Comparison of ENCODE assay signal across 22 cellular contexts in genomic region chr5:91291628-91292569, GRCh38.
DNase-seq lines count a peak whose midpoint lies in the region; ATAC-seq and TF ChIP-seq lines count a peak whose summit lies in the region.
"Had no signal": no experiment of that assay in that cellular context is flagged by ENCODE, and none has a peak within 500 bp of the region (broad histone marks: within the 10 kb centered on the region; RNA-seq: fewer than 3 reads in every experiment).

No MANE protein-coding gene starts in this region.

- no peak overlapping the region for H2AFZ ChIP-seq in H9 (ENCODE audit: low read length)
- H2AFZ ChIP-seq in osteoblast (ENCODE audit: low read length): peak overlapping the region; percentile 30

- ATAC-seq in GM18498 (IDR thresholded peaks at IDR 0.05; ENCODE audit: unreplicated experiment) (peak; percentile 35), Panc1 (no peak), Right ventricle myocardium inferior (no peak), HG02981 (IDR thresholded peaks at IDR 0.05; ENCODE audit: unreplicated experiment) (no peak)
- ATAC-seq: left colon; naive thymus-derived CD4-positive, alpha-beta T cell had no signal

- H3K27me3 Mint-ChIP-seq in H9 (ENCODE audit: low read depth): no peaks in the 10 kb centered on the region
- H3K27me3 Mint-ChIP-seq: activated CD4-positive, alpha-beta T cell treated with anti-CD3 and anti-CD28 coated beads, Interleukin-2, amount 10 ng/mL, durations not matched to agents 7 days and 5 days; CD4-positive, alpha-beta T cell; naive thymus-derived CD4-positive, alpha-beta T cell had no signal

- H4K20me1 ChIP-seq in H9 (ENCODE audit: control insufficient read depth, insufficient read depth, insufficient read length) (no peaks in the 10 kb centered on the region), osteoblast (ENCODE audit: insufficient read depth, low read length) (no peaks in the 10 kb centered on the region)

- CTCF ChIA-PET in Panc1 (lab: Charles Lee): no interaction called here

- no peak overlapping the region for H2BK5ac ChIP-seq in H9 (ENCODE audit: insufficient read length, low read length)

- POLR2A ChIA-PET in Panc1 (lab: Charles Lee): interaction anchor here (0.6 kb wide), 2 partner anchors 40 to 74 kb away, joined by 3 to 4 read pairs; no protein-coding TSS in a partner anchor

- H3K4me1 ChIP-seq in H9 (ENCODE audit: insufficient read depth, low read length) (no peaks in the 10 kb centered on the region; the same call in 1 of the 2 replicates), Panc1 (ENCODE audit: control insufficient read depth, insufficient read depth, low read length) (peaks cover 17% of the 10 kb centered on the region), osteoblast (ENCODE audit: insufficient read depth, low read length) (peaks cover 11% of the 10 kb centered on the region)
- H3K4me1 ChIP-seq: SJSA1 had no signal

- H4K8ac ChIP-seq in H9 (replicated peaks; ENCODE audit: insufficient read length, low read depth, low read length): no peak overlapping the region

- no peaks in the 10 kb centered on the region; a peak in 1 of 5 replicates for H3K9me3 Mint-ChIP-seq in H9
- H3K9me3 Mint-ChIP-seq: activated CD4-positive, alpha-beta T cell treated with anti-CD3 and anti-CD28 coated beads, Interleukin-2, amount 10 ng/mL, durations not matched to agents 7 days and 5 days; CD4-positive, alpha-beta T cell had no signal

- H3K36me3 Mint-ChIP-seq in H9 (ENCODE audit: insufficient read depth in 1 of 3, low read depth in 3 of 3): no peaks in the 10 kb centered on the region
- H3K36me3 Mint-ChIP-seq: naive thymus-derived CD4-positive, alpha-beta T cell had no signal

- no peak overlapping the region for H3K56ac ChIP-seq in H9 (ENCODE audit: insufficient read length, low read depth, low read length)

- no peak overlapping the region for H3K18ac ChIP-seq in H9 (ENCODE audit: insufficient read length, low read depth, low read length)

- H3K9me3 ChIP-seq in H9 (ENCODE audit: control insufficient read depth, low read depth, low read length) (no peaks in the 10 kb centered on the region), Panc1 (ENCODE audit: control insufficient read depth, insufficient read depth, low read depth, low read length) (peaks cover 1% of the 10 kb centered on the region; the same call in 1 of the 2 replicates), osteoblast (ENCODE audit: low read depth, low read length) (no peaks in the 10 kb centered on the region)
- H3K9me3 ChIP-seq: SJSA1, suprapubic skin, vagina had no signal

- H4K91ac ChIP-seq in H9 (ENCODE audit: insufficient read length, low read depth, low read length): no peak overlapping the region

- no peak overlapping the region for H3K23ac ChIP-seq in H9 (ENCODE audit: insufficient read length, low read depth, low read length)

- in situ Hi-C loops in Panc1 (cut with HindIII; ENCODE audit: low pct_unique_long_range_greater_than_20kb, low sequenced_read_pairs): no loop called here

- H2BK20ac ChIP-seq in H9 (ENCODE audit: low read depth, low read length, poor library complexity, severe bottlenecking): no peak overlapping the region

- no peak overlapping the region for H3K9ac ChIP-seq in H9 (ENCODE audit: extremely low read depth, insufficient read length, low read length)

- BruUV-seq in Panc1 (replicated peaks; lab: Mats Ljungman, UMichigan): no TSS peak

- no peak overlapping the region for H2BK12ac ChIP-seq in H9 (ENCODE audit: insufficient read length, low read depth, low read length)

- H2BK15ac ChIP-seq in H9 (ENCODE audit: low read depth, low read length): no peak overlapping the region

- no peak overlapping the region for H2BK120ac ChIP-seq in H9 (ENCODE audit: low read depth, low read length, poor library complexity, severe bottlenecking)

- H3K36me3 ChIP-seq in Panc1 (ENCODE audit: control insufficient read depth, insufficient read depth, low read length) (no peaks in the 10 kb centered on the region), osteoblast (ENCODE audit: insufficient read depth, low read length) (no peaks in the 10 kb centered on the region)
- H3K36me3 ChIP-seq: SJSA1, suprapubic skin, vagina had no signal

- no peak overlapping the region for H2AK5ac ChIP-seq in H9 (ENCODE audit: insufficient read length, low read length)

- H3K23me2 ChIP-seq in H9 (ENCODE audit: insufficient read length, low read depth, low read length, poor library complexity, severe bottlenecking): no peaks in the 10 kb centered on the region

- no peak overlapping the region for H3K4ac ChIP-seq in H9 (ENCODE audit: low read depth, low read length)

- 0 out of 7 replicates have a peak overlapping the region, but pooled peaks of 2 of the 3 experiments have one; percentile 21 to 60 for H3K27ac Mint-ChIP-seq in H9
- H3K27ac Mint-ChIP-seq: CD4-positive, alpha-beta T cell; naive thymus-derived CD4-positive, alpha-beta T cell had no signal

- no peak overlapping the region for H3K14ac ChIP-seq in H9 (ENCODE audit: insufficient read depth, low read length)

- H4K5ac ChIP-seq in H9 (ENCODE audit: insufficient read length, low read depth, low read length): no peak overlapping the region

- H3K79me2 ChIP-seq in H9 (ENCODE audit: insufficient read depth, low read length): no peaks in the 10 kb centered on the region
- H3K79me2 ChIP-seq in osteoblast (ENCODE audit: insufficient read depth, low read length): no peaks in the 10 kb centered on the region

- H3K79me1 ChIP-seq in H9 (ENCODE audit: insufficient read depth, low read depth, low read length, poor library complexity, severe bottlenecking): no peaks in the 10 kb centered on the region

- H3K4me3 Mint-ChIP-seq in H9: no peak overlapping the region
- H3K4me3 Mint-ChIP-seq: activated CD4-positive, alpha-beta T cell treated with anti-CD3 and anti-CD28 coated beads, Interleukin-2, amount 10 ng/mL, durations not matched to agents 7 days and 5 days; CD4-positive, alpha-beta T cell; naive thymus-derived CD4-positive, alpha-beta T cell had no signal

- H3K4me3 ChIP-seq in Panc1 (ENCODE audit: low read depth in 2 of 2, low read length in 2 of 2) (no peak overlapping the region), osteoblast (ENCODE audit: insufficient read depth, low read length) (no peak overlapping the region)
- H3K4me3 ChIP-seq: dorsolateral prefrontal cortex, SJSA1, suprapubic skin, vagina had no signal

- H3K4me2 ChIP-seq in H9 (ENCODE audit: insufficient read depth, insufficient read length, low read length): no peak overlapping the region
- H3K4me2 ChIP-seq in osteoblast (ENCODE audit: insufficient read depth, low read length): no peak overlapping the region

- no peaks in the 10 kb centered on the region for H3K27me3 ChIP-seq in H9 (ENCODE audit: insufficient read depth, low read length)
- no peaks in the 10 kb centered on the region for H3K27me3 ChIP-seq in Panc1 (ENCODE audit: control insufficient read depth, insufficient read depth, low read length)
- no peaks in the 10 kb centered on the region for H3K27me3 ChIP-seq in osteoblast (ENCODE audit: insufficient read depth, low read length)
- H3K27me3 ChIP-seq: dorsolateral prefrontal cortex, SJSA1, suprapubic skin, vagina had no signal

- no peak overlapping the region for H3K27ac ChIP-seq in H9 (ENCODE audit: insufficient read length, low read depth, low read length)
- peak overlapping the region; percentile 62 for H3K27ac ChIP-seq in Panc1 (ENCODE audit: low read length)
- no peak overlapping the region for H3K27ac ChIP-seq in osteoblast (ENCODE audit: low read depth, low read length)
- H3K27ac ChIP-seq: dorsolateral prefrontal cortex, SJSA1, suprapubic skin, vagina had no signal

- peaks cover 23 to 25% of the 10 kb centered on the region in 2 experiments for H3K4me1 Mint-ChIP-seq in H9

- TF ChIP-seq CTCF in H9 (conservative IDR thresholded peaks at IDR 0.05): no peak
- TF ChIP-seq CTCF in Panc1 (IDR thresholded peaks at IDR 0.05): no peak
- no peak for TF ChIP-seq CTCF in osteoblast (IDR thresholded peaks at IDR 0.05; ENCODE audit: extremely low read depth, low read depth, low read length)

- no peak overlapping the region for H3T11ph ChIP-seq in H9 (ENCODE audit: low read length)

- intact Hi-C loops in Panc1 (cut with micrococcal nuclease; ENCODE audit: unreplicated experiment) (no loop called here), Right ventricle myocardium inferior (cut with DNase I) (no loop called here)

- no peak for DNase-seq in H9
- no peak for DNase-seq in Panc1 (ENCODE audit: low read depth, low spot score)
- no peak for DNase-seq in osteoblast (ENCODE audit: insufficient read length, low spot score, missing footprints)
- DNase-seq in Right ventricle myocardium inferior (ENCODE audit: missing footprints): no peak
- no peak for DNase-seq in COR-L47 (lab: John Stamatoyannopoulos, UW)
- DNase-seq: activated CD4-positive, alpha-beta T cell treated with anti-CD3 and anti-CD28 coated beads, Interleukin-2, amount 10 ng/mL, durations not matched to agents 7 days and 5 days; activated CD8-positive, alpha-beta memory T cell treated with anti-CD3 and anti-CD28 coated beads, Interleukin-2, amount 50 U/mL, for 48 hours; anterior cingulate cortex; caudate nucleus; CD4-positive, alpha-beta T cell; dorsolateral prefrontal cortex; GF-D8; head of caudate nucleus; left colon; mesendoderm; naive thymus-derived CD4-positive, alpha-beta T cell; NCI-H1436 treated with DMSO at 0.1 percent for 48 hours had no signal

- WGBS in H9 (ENCODE audit: extremely low coverage, insufficient read length, low lambda C conversion rate): no CpG with 5 or more reads among the region's 4 CpGs
